ENCODE assay signal across 13 cellular contexts in genomic region chr11:117201906-117202305, GRCh38. TPM values are rescaled to one million over a fixed set of nuclear protein-coding genes. Genes with fewer than 3 reads are reported as not detected.
A peak's percentile ranks its signal among the peaks of the same experiment; 100 is the strongest.
DNase-seq lines count a peak whose midpoint lies in the region; ATAC-seq and TF ChIP-seq lines count a peak whose summit lies in the region.
"Had no signal": no experiment of that assay in that cellular context is flagged by ENCODE, and none has a peak within 500 bp of the region (broad histone marks: within the 10 kb centered on the region; RNA-seq: fewer than 3 reads in every experiment).

No MANE protein-coding gene starts in this region.

- H3K4me3 ChIP-seq in body of pancreas (no peak overlapping the region), lower lobe of right lung (peak overlapping the region; percentile 38)

- TF ChIP-seq CTCF in GM13976 (IDR thresholded peaks at IDR 0.05; ENCODE audit: borderline replicate concordance, control extremely low read depth, extremely low read depth, insufficient read depth, missing control alignments) (no peak), body of pancreas (IDR thresholded peaks at IDR 0.05) (no peak), lower lobe of right lung (IDR thresholded peaks at IDR 0.05) (no peak)

- peaks cover 15 to 33% of the 10 kb centered on the region in 2 donors for H3K4me1 Mint-ChIP-seq in stimulated activated naive B cell treated with anti-CD40 and anti-IgM and Interleukin-4, amounts not matched to agents 10 μg/mL and 1 μg/mL and 100 μg/mL, for 72 hours

- in situ Hi-C loops in GM13976 (cut with MboI; ENCODE audit: low sequenced_read_pairs, unreplicated experiment), result no loop called here

- H3K27ac ChIP-seq in body of pancreas (peak overlapping the region in 3 of 4 donors; percentile 10 to 48 (median 25)), lower lobe of right lung (peak overlapping the region; percentile 77)
- H3K27ac ChIP-seq: KMS-11, neutrophil, WERI-Rb-1 had no signal

- H3K27me3 ChIP-seq in body of pancreas (no peaks in the 10 kb centered on the region), lower lobe of right lung (ENCODE audit: low read depth) (no peaks in the 10 kb centered on the region)

- peak; percentile 26 for DNase-seq in GM13976 (ENCODE audit: low spot score)
- no peak for DNase-seq in body of pancreas
- no peak for DNase-seq in lower lobe of right lung
- no peak for DNase-seq in stimulated activated naive B cell treated with anti-CD40 and anti-IgM and Interleukin-4, amounts not matched to agents 10 μg/mL and 1 μg/mL and 100 μg/mL, for 72 hours
- no peak for DNase-seq in RPMI8226
- DNase-seq: dermis blood vessel endothelial cell, NCI-H2171, WERI-Rb-1 had no signal

- H3K9me3 ChIP-seq in body of pancreas (no peaks in the 10 kb centered on the region), lower lobe of right lung (no peaks in the 10 kb centered on the region)
- H3K9me3 ChIP-seq: neutrophil had no signal

- no peaks in the 10 kb centered on the region for H3K9me3 Mint-ChIP-seq in stimulated activated naive B cell treated with anti-CD40 and anti-IgM and Interleukin-4, amounts not matched to agents 10 μg/mL and 1 μg/mL and 100 μg/mL, for 72 hours

- peak overlapping the region; percentile 42 for H3K27ac Mint-ChIP-seq in stimulated activated naive B cell treated with anti-CD40 and anti-IgM and Interleukin-4, amounts not matched to agents 10 μg/mL and 1 μg/mL and 100 μg/mL, for 72 hours

- H3K36me3 ChIP-seq in body of pancreas (replicated peaks in 1 of 2; ENCODE audit: insufficient read depth in 1 of 2, low read depth in 2 of 2), result peaks cover 0 to 3% of the 10 kb centered on the region in 2 donors
- peaks cover 45% of the 10 kb centered on the region for H3K36me3 ChIP-seq in lower lobe of right lung

- H3K4me3 Mint-ChIP-seq in stimulated activated naive B cell treated with anti-CD40 and anti-IgM and Interleukin-4, amounts not matched to agents 10 μg/mL and 1 μg/mL and 100 μg/mL, for 72 hours, result no peak overlapping the region

- no peak for ATAC-seq in body of pancreas
- ATAC-seq in lower lobe of right lung, result no peak
- ATAC-seq in stimulated activated naive B cell treated with anti-CD40 and anti-IgM and Interleukin-4, amounts not matched to agents 10 μg/mL and 1 μg/mL and 100 μg/mL, for 72 hours (replicated peaks), result no peak
- ATAC-seq in GM19397 (IDR thresholded peaks at IDR 0.05; ENCODE audit: unreplicated experiment), result no peak
- ATAC-seq in HG02642 (IDR thresholded peaks at IDR 0.05; ENCODE audit: poor library complexity, unreplicated experiment), result no peak
- ATAC-seq in HG03442 (IDR thresholded peaks at IDR 0.05; ENCODE audit: unreplicated experiment), result no peak

- peaks cover 30 to 49% of the 10 kb centered on the region in 2 donors for H3K36me3 Mint-ChIP-seq in stimulated activated naive B cell treated with anti-CD40 and anti-IgM and Interleukin-4, amounts not matched to agents 10 μg/mL and 1 μg/mL and 100 μg/mL, for 72 hours

- H3K4me1 ChIP-seq in body of pancreas (peaks cover 12% of the 10 kb centered on the region), lower lobe of right lung (peaks cover 30% of the 10 kb centered on the region)

- 80% methylated on average over 6 of the region's 6 CpGs; no CpG with 5 or more reads in 1 of the 2 donors for whole genome bisulfite sequencing in body of pancreas, 2 donors

- H3K27me3 Mint-ChIP-seq in stimulated activated naive B cell treated with anti-CD40 and anti-IgM and Interleukin-4, amounts not matched to agents 10 μg/mL and 1 μg/mL and 100 μg/mL, for 72 hours, result no peaks in the 10 kb centered on the region

- TF ChIP-seq POLR2A in body of pancreas (IDR thresholded peaks at IDR 0.05), result no peak

- intact Hi-C loops in body of pancreas (cut with DNase I) (no loop called here), lower lobe of right lung (cut with DNase I) (no loop called here)

RNA-seq across cellular contexts. Expression of gene TAGLN, which starts 2.7 kb away (rescaled TPM):
- 100 to 1,000 TPM; 124 to 372 TPM for total RNA-seq in body of pancreas
- total RNA-seq in lower lobe of right lung, result 297 TPM

RNA-seq across cellular contexts. Expression of gene SIDT2, which starts 23.4 kb away (rescaled TPM):
- total RNA-seq in body of pancreas (10 to 100 TPM; 42.0 to 88.7 TPM), lower lobe of right lung (190 TPM)

RNA-seq across cellular contexts. Expression of gene PCSK7, which starts 30.0 kb away (rescaled TPM):
- total RNA-seq in body of pancreas (10 to 100 TPM; 25.9 to 86.0 TPM), lower lobe of right lung (50.2 TPM)

RNA-seq across cellular contexts. Expression of gene RNF214, which starts 30.6 kb away (rescaled TPM):
- total RNA-seq in body of pancreas (10 to 100 TPM; 10.2 to 12.5 TPM), lower lobe of right lung (28.9 TPM)

RNA-seq across cellular contexts. Expression of gene PAFAH1B2, which starts 57.8 kb away (rescaled TPM):
- 10 to 100 TPM; 30.0 to 44.9 TPM for total RNA-seq in body of pancreas
- total RNA-seq in lower lobe of right lung, result 78.2 TPM
